Comparison of ENCODE assay signal across 12 cellular contexts in genomic region chr7:7765422-7765821, GRCh38. TPM values are rescaled to one million over a fixed set of nuclear protein-coding genes. Genes with fewer than 3 reads are reported as not detected.
DNase-seq lines count a peak whose midpoint lies in the region; ATAC-seq and TF ChIP-seq lines count a peak whose summit lies in the region.
"Had no signal": no experiment of that assay in that cellular context is flagged by ENCODE, and none has a peak within 500 bp of the region (broad histone marks: within the 10 kb centered on the region; RNA-seq: fewer than 3 reads in every experiment).

No MANE protein-coding gene starts in this region.

- no peak overlapping the region for H3K27ac ChIP-seq in uterus
- H3K27ac ChIP-seq: ascending aorta, left ventricle myocardium inferior had no signal

- peaks cover 2% of the 10 kb centered on the region for H3K36me3 Mint-ChIP-seq in T-helper 17 cell (ENCODE audit: low read depth)

- H3K4me1 ChIP-seq in uterus, result no peaks in the 10 kb centered on the region
- H3K4me1 ChIP-seq: ascending aorta had no signal

- no peaks in the 10 kb centered on the region for H3K27me3 ChIP-seq in uterus
- H3K27me3 ChIP-seq: ascending aorta had no signal

- DNase-seq in T-helper 17 cell, result no peak
- no peak for DNase-seq in activated CD4-positive, alpha-beta T cell treated with anti-CD3 and anti-CD28 coated beads for 4 hours
- no peak for DNase-seq in uterus
- no peak for DNase-seq in SW480 (ENCODE audit: low spot score)
- DNase-seq: activated CD4-positive, alpha-beta memory T cell treated with anti-CD3 and anti-CD28 coated beads, Interleukin-2, amount 10 ng/mL, durations not matched to agents 7 days and 5 days; left ventricle myocardium inferior; Right ventricle myocardium superior had no signal

- H3K9me3 ChIP-seq in T-helper 17 cell (ENCODE audit: control insufficient read depth, low read length, poor library complexity, severe bottlenecking) (no peaks in the 10 kb centered on the region), uterus (no peaks in the 10 kb centered on the region)
- H3K9me3 ChIP-seq: ascending aorta, left ventricle myocardium inferior had no signal

- no peak for TF ChIP-seq POLR2A in uterus (IDR thresholded peaks at IDR 0.05)

- H3K4me3 ChIP-seq in uterus, result no peak overlapping the region
- H3K4me3 ChIP-seq: ascending aorta, left ventricle myocardium inferior had no signal

- H3K36me3 ChIP-seq in uterus, result no peaks in the 10 kb centered on the region
- H3K36me3 ChIP-seq: ascending aorta, left ventricle myocardium inferior had no signal

- intact Hi-C loops in uterus (cut with DNase I; ENCODE audit: low total_unique reads), result no loop called here

- ATAC-seq in GM18498 (IDR thresholded peaks at IDR 0.05; ENCODE audit: unreplicated experiment), result peak; percentile 53
- peak; percentile 72 for ATAC-seq in GM21381 (IDR thresholded peaks at IDR 0.05; ENCODE audit: unreplicated experiment)
- peak; percentile 44 for ATAC-seq in HG03066 (IDR thresholded peaks at IDR 0.05; ENCODE audit: low read depth, unreplicated experiment)
- ATAC-seq in T-helper 17 cell, result no peak
- ATAC-seq in GM19328 (IDR thresholded peaks at IDR 0.05; ENCODE audit: unreplicated experiment), result no peak

- no peak for TF ChIP-seq CTCF in uterus (IDR thresholded peaks at IDR 0.05)

- no peak overlapping the region for H3K4me3 Mint-ChIP-seq in T-helper 17 cell
- H3K4me3 Mint-ChIP-seq: activated CD4-positive, alpha-beta memory T cell treated with anti-CD3 and anti-CD28 coated beads, Interleukin-2, amount 10 ng/mL, durations not matched to agents 7 days and 5 days had no signal

- H3K4me1 Mint-ChIP-seq in T-helper 17 cell, result peaks cover 45% of the 10 kb centered on the region

- H3K27me3 Mint-ChIP-seq in T-helper 17 cell, result no peaks in the 10 kb centered on the region
- H3K27me3 Mint-ChIP-seq: activated CD4-positive, alpha-beta memory T cell treated with anti-CD3 and anti-CD28 coated beads, Interleukin-2, amount 10 ng/mL, durations not matched to agents 7 days and 5 days had no signal

- peak overlapping the region; percentile 93 for H3K27ac Mint-ChIP-seq in T-helper 17 cell

RNA-seq across cellular contexts. Expression of gene RPA3, which starts 47.0 kb away (rescaled TPM):
- total RNA-seq in T-helper 17 cell, result 10 to 100 TPM; 27.0 to 34.9 TPM
- total RNA-seq in uterus, result 10 to 100 TPM in 3 of 4 donors, 1 to 10 TPM in 1; 5.3 to 19.2 (median 18.6) TPM

Comparison
In these comparisons a context has a peak if more than half of its experiments do, and no peak if none do; other contexts are left out.
1. ATAC-seq: peak in GM18498 (single experiment), GM21381 (single experiment) and HG03066 (single experiment); none in T-helper 17 cell (single experiment) and GM19328 (single experiment).